ENCODE assay signal across 16 cellular contexts in the genomic region with DNA sequence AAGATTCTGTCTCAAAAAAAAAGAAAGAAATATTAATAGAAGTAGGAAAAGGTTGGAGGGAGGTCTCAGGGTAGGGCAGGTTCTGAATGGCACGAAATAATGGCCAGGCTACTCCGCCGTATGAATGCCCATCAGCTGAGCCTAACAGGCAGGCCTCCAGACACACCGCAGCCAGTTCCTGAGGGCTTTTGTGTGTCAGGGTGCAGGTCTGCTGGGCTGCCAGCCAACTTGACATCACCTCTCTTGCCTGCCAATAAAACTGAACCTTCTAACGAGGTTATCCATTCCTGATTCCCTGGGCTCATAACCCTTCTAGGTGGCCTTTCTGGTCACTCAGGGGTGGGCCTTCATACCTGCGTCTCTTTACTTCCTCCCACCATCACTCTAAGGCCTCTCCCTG. TPM values are rescaled to one million over a fixed set of nuclear protein-coding genes. Genes with fewer than 3 reads are reported as not detected.
DNase-seq lines count a peak whose midpoint lies in the region; ATAC-seq, FAIRE-seq and TF ChIP-seq lines count a peak whose summit lies in the region.
"Had no signal": no experiment of that assay in that cellular context is flagged by ENCODE, and none has a peak within 500 bp of the region (broad histone marks: within the 10 kb centered on the region; RNA-seq: fewer than 3 reads in every experiment).

No MANE protein-coding gene starts in this region.

- POLR2A ChIA-PET in SK-N-SH (lab: Yijun Ruan, JAX) = no interaction called here

- ATAC-seq in SK-N-SH treated with all-trans-retinoic acid at 6 μM for 48 hours = no peak; the same call in 2 of the 3 replicates
- no peak for ATAC-seq in lung (ENCODE audit: insufficient read depth, low FRiP score)
- ATAC-seq in HG03135 (IDR thresholded peaks at IDR 0.05; ENCODE audit: unreplicated experiment) = no peak

- TF ChIP-seq EP300 in SK-N-SH (IDR thresholded peaks at IDR 0.05; ENCODE audit: borderline replicate concordance in 1 of 2, low read depth in 1 of 2, low read length in 1 of 2) = 0 out of 4 replicates have a peak, but pooled peaks of 1 of the 2 experiments have one; percentile 12

- H3K36me3 ChIP-seq in SK-N-SH (replicated peaks in 1 of 2; ENCODE audit: control insufficient read depth in 1 of 2, insufficient read depth in 2 of 2, low read length in 1 of 2) (no peaks in the 10 kb centered on the region), lung (ENCODE audit: control insufficient read depth in 2 of 2, insufficient read depth in 2 of 2, low read length in 2 of 2) (no peaks in the 10 kb centered on the region), uterus (no peaks in the 10 kb centered on the region)
- H3K36me3 ChIP-seq: SJSA1 had no signal

- peaks cover 4% of the 10 kb centered on the region for H3K27me3 Mint-ChIP-seq in T-helper 2 cell treated with Interferon-gamma antibody and Interleukin-4, amounts not matched to agents 5 μg/mL and 100 μg/mL, for 36 hours (ENCODE audit: low read depth)

- H3K9ac ChIP-seq in SK-N-SH = no peak overlapping the region

- no peaks in the 10 kb centered on the region for H3F3A ChIP-seq in SK-N-SH (replicated peaks; ENCODE audit: insufficient read depth)

- intact Hi-C loops in uterus (cut with DNase I; ENCODE audit: low total_unique reads) = no loop called here

- H3K27ac ChIP-seq in SK-N-SH (ENCODE audit: low read depth in 2 of 2, low read length in 1 of 2) (no peak overlapping the region; a peak in 1 of 4 replicates), epithelial cell of prostate (peak overlapping the region; percentile 40), lung (ENCODE audit: low read depth in 1 of 2, low read length in 1 of 2) (peak overlapping the region; percentile 66 to 87), uterus (peak overlapping the region; percentile 68 to 90)
- H3K27ac ChIP-seq: SJSA1 had no signal

- H3K4me3 ChIP-seq in SK-N-SH (ENCODE audit: low read depth in 2 of 2, low read length in 1 of 2) = no peak overlapping the region
- no peak overlapping the region for H3K4me3 ChIP-seq in lung
- H3K4me3 ChIP-seq in uterus = no peak overlapping the region
- H3K4me3 ChIP-seq: SJSA1 had no signal

- H3K4me2 ChIP-seq in SK-N-SH = no peak overlapping the region

- H4K20me1 ChIP-seq in SK-N-SH (ENCODE audit: insufficient read depth) = no peaks in the 10 kb centered on the region

- H3K4me3 Mint-ChIP-seq in T-helper 2 cell treated with Interferon-gamma antibody and Interleukin-4, amounts not matched to agents 5 μg/mL and 100 μg/mL, for 36 hours = no peak overlapping the region
- H3K4me3 Mint-ChIP-seq: dendritic cell treated with granulocyte-macrophage colony-stimulating factor and Interleukin-4, amounts not matched to agents 40 ng/mL and 50 ng/mL, for 4 days had no signal

- no peak for TF ChIP-seq RAD21 in SK-N-SH (IDR thresholded peaks at IDR 0.05; ENCODE audit: low read length)

- H3K4me1 ChIP-seq in SK-N-SH (ENCODE audit: control insufficient read depth in 1 of 2, insufficient read depth in 2 of 2, low read depth in 1 of 2, low read length in 1 of 2) (peaks cover 0 to 35% of the 10 kb centered on the region in 2 experiments; a peak in 1 of 4 replicates), lung (ENCODE audit: control insufficient read depth in 2 of 2, insufficient read depth in 2 of 2, low read length in 2 of 2) (peaks cover 12 to 23% of the 10 kb centered on the region in 2 donors), uterus (no peaks in the 10 kb centered on the region)

- H3K36me3 Mint-ChIP-seq in T-helper 2 cell treated with Interferon-gamma antibody and Interleukin-4, amounts not matched to agents 5 μg/mL and 100 μg/mL, for 36 hours (ENCODE audit: low read depth) = no peaks in the 10 kb centered on the region

- no peaks in the 10 kb centered on the region for H3K9me3 Mint-ChIP-seq in T-helper 2 cell treated with Interferon-gamma antibody and Interleukin-4, amounts not matched to agents 5 μg/mL and 100 μg/mL, for 36 hours
- H3K9me3 Mint-ChIP-seq: activated T-helper 2 cell treated with anti-CD3 and anti-CD28 coated beads, Interferon-gamma antibody, Interleukin-2, Interleukin-4, amounts not matched to agents 10 μg/mL and 5 μg/mL and 100 μg/mL, durations not matched to agents 14 hours and 24 hours and 36 hours; dendritic cell treated with granulocyte-macrophage colony-stimulating factor and Interleukin-4, amounts not matched to agents 40 ng/mL and 50 ng/mL, for 4 days had no signal

- no peak for FAIRE-seq in GM19239 (lab: Jason Lieb, UNC)

- H3K9me3 ChIP-seq in SK-N-SH (no peaks in the 10 kb centered on the region), lung (ENCODE audit: control insufficient read depth in 2 of 2, insufficient read depth in 1 of 2, low read length in 1 of 2) (no peaks in the 10 kb centered on the region), uterus (no peaks in the 10 kb centered on the region)
- H3K9me3 ChIP-seq: SJSA1 had no signal

- CTCF ChIA-PET in SK-N-SH (lab: Yijun Ruan, JAX) = interaction anchor here (2.7 to 3.3 kb wide), 3 partner anchors 19 to 63 kb away, joined by 11 to 14 read pairs (median 12); no protein-coding TSS in a partner anchor

- no peak overlapping the region for H2AFZ ChIP-seq in SK-N-SH (ENCODE audit: low read depth)

- H3K27me3 ChIP-seq in SK-N-SH (ENCODE audit: insufficient read depth) = no peaks in the 10 kb centered on the region
- no peaks in the 10 kb centered on the region for H3K27me3 ChIP-seq in lung (ENCODE audit: control insufficient read depth, insufficient read depth)
- H3K27me3 ChIP-seq in uterus = no peaks in the 10 kb centered on the region
- H3K27me3 ChIP-seq: SJSA1 had no signal

- no peak overlapping the region for H3K27ac Mint-ChIP-seq in T-helper 2 cell treated with Interferon-gamma antibody and Interleukin-4, amounts not matched to agents 5 μg/mL and 100 μg/mL, for 36 hours
- H3K27ac Mint-ChIP-seq: activated T-helper 2 cell treated with anti-CD3 and anti-CD28 coated beads, Interferon-gamma antibody, Interleukin-2, Interleukin-4, amounts not matched to agents 10 μg/mL and 5 μg/mL and 100 μg/mL, durations not matched to agents 14 hours and 24 hours and 36 hours had no signal

- peaks cover 4% of the 10 kb centered on the region for H3K4me1 Mint-ChIP-seq in T-helper 2 cell treated with Interferon-gamma antibody and Interleukin-4, amounts not matched to agents 5 μg/mL and 100 μg/mL, for 36 hours (ENCODE audit: low read depth)

- no peak for TF ChIP-seq POLR2A in uterus (IDR thresholded peaks at IDR 0.05)

- 72% methylated on average over 6 of the region's 6 CpGs for WGBS in SK-N-SH (ENCODE audit: low lambda C conversion rate)
- 49 to 70% methylated on average over 6 of the region's 6 CpGs for WGBS in lung, 2 donors

- TF ChIP-seq CTCF in SK-N-SH (IDR thresholded peaks at IDR 0.05) (no peak), lung (IDR thresholded peaks at IDR 0.05; ENCODE audit: control extremely low read depth, extremely low read depth) (no peak), uterus (IDR thresholded peaks at IDR 0.05) (no peak)

- H3K79me2 ChIP-seq in SK-N-SH (ENCODE audit: insufficient read depth) = no peaks in the 10 kb centered on the region

- DNase-seq in SK-N-SH (peak; percentile 64), epithelial cell of prostate (ENCODE audit: low read depth, low spot score) (no peak), lung (ENCODE audit: low spot score) (no peak), uterus (no peak), GM19239 (ENCODE audit: insufficient read length, low spot score) (no peak)
- DNase-seq in T-helper 2 cell treated with Interferon-gamma antibody and Interleukin-4, amounts not matched to agents 5 μg/mL and 100 μg/mL, for 36 hours (ENCODE audit: low spot score) = no peak
- DNase-seq: DND-41; hippocampal formation; NCI-H2171; stimulated activated CD4-positive, alpha-beta T cell treated with anti-CD3 and anti-CD28 coated beads, Interleukin-12 subunit alpha, Interleukin-12 subunit beta, amount 100 ng/mL, for 4 hours; stimulated activated CD8-positive, alpha-beta memory T cell treated with anti-CD3 and anti-CD28 coated beads, Interleukin-4, amount 100 ng/mL, for 48 hours had no signal

- H3K9me2 ChIP-seq in SK-N-SH = no peaks in the 10 kb centered on the region

TF ChIP-seq in SK-N-SH treated with all-trans-retinoic acid at 6 μM for 48 hours, 23 proteins besides CTCF, POLR2A, EP300 and RAD21 (continues in another document):
- no peak for TF ChIP-seq ZNF70 (CRISPR knock-in tag; IDR thresholded peaks at IDR 0.05)

RNA-seq across cellular contexts. Expression of a gene that starts 3.0 kb away (rescaled TPM):
- polyA plus RNA-seq in SK-N-SH (2012; rRNA removed) (1.2 and 2.4 TPM in 2 replicates), lung (100 to 1,000 TPM; 447 to 883 TPM)
- polyA plus RNA-seq in SK-N-SH (2012; cell fraction: cytosol; rRNA removed) = 0.19 and 1.6 TPM in 2 replicates
- polyA plus RNA-seq in SK-N-SH (2012; cell fraction: nucleus; rRNA removed) = 5.0 and 6.8 TPM in 2 replicates
- total RNA-seq in lung (100 to 1,000 TPM in 1 of 2 donors, 10 to 100 TPM in 1; 94.1 to 308 TPM), uterus (100 to 1,000 TPM in 2 of 4 donors, 10 to 100 TPM in 1, 1 to 10 TPM in 1; 5.6 to 390 (median 196) TPM)

RNA-seq across cellular contexts. Expression of a gene that starts 15.9 kb away (rescaled TPM):
- polyA plus RNA-seq in SK-N-SH (2012; rRNA removed) = 200 and 208 TPM in 2 replicates
- polyA plus RNA-seq in SK-N-SH (2012; cell fraction: cytosol; rRNA removed) = 96.4 and 123 TPM in 2 replicates
- polyA plus RNA-seq in SK-N-SH (2012; cell fraction: nucleus; rRNA removed) = 63.8 and 108 TPM in 2 replicates
- total RNA-seq in lung = 10 to 100 TPM; 27.2 to 38.9 TPM
- 100 to 1,000 TPM; 108 to 127 TPM for polyA plus RNA-seq in lung
- total RNA-seq in uterus = 100 to 1,000 TPM in 1 of 4 donors, 10 to 100 TPM in 3; 14.3 to 111 (median 45.0) TPM

RNA-seq across cellular contexts. Expression of a gene that starts 32.4 kb away (rescaled TPM):
- polyA plus RNA-seq in SK-N-SH (2012; rRNA removed) (35.3 and 41.1 TPM in 2 replicates), lung (10 to 100 TPM; 16.7 to 41.5 TPM)
- 31.2 and 32.9 TPM in 2 replicates for polyA plus RNA-seq in SK-N-SH (2012; cell fraction: cytosol; rRNA removed)
- polyA plus RNA-seq in SK-N-SH (2012; cell fraction: nucleus; rRNA removed) = 31.6 and 36.7 TPM in 2 replicates
- total RNA-seq in lung (10 to 100 TPM; 14.6 to 23.0 TPM), uterus (10 to 100 TPM in 2 of 4 donors, 1 to 10 TPM in 2; 7.1 to 32.8 (median 14.3) TPM)

RNA-seq across cellular contexts. Expression of a gene that starts 32.5 kb away (rescaled TPM):
- polyA plus RNA-seq in SK-N-SH (2012; rRNA removed) = 108 and 148 TPM in 2 replicates
- polyA plus RNA-seq in SK-N-SH (2012; cell fraction: cytosol; rRNA removed) = 109 and 110 TPM in 2 replicates
- 208 and 215 TPM in 2 replicates for polyA plus RNA-seq in SK-N-SH (2012; cell fraction: nucleus; rRNA removed)
- total RNA-seq in lung = 100 to 1,000 TPM; 116 to 138 TPM
- polyA plus RNA-seq in lung = 10 to 100 TPM; 78.4 to 98.9 TPM
- 100 to 1,000 TPM in 3 of 4 donors, 10 to 100 TPM in 1; 55.6 to 223 (median 116) TPM for total RNA-seq in uterus

Comparison
In these comparisons a context has a peak if more than half of its experiments do, and no peak if none do; other contexts are left out.
1. H3K27ac ChIP-seq: peak in epithelial cell of prostate (single experiment), lung (2 of 2) and uterus (2 of 2); none in SK-N-SH (0 of 2).